ENCODE assay signal across 10 cellular contexts in genomic region chr1:67749263-67749843, GRCh38.
A peak's percentile ranks its signal among the peaks of the same experiment; 100 is the strongest.
DNase-seq lines count a peak whose midpoint lies in the region; ATAC-seq, FAIRE-seq and TF ChIP-seq lines count a peak whose summit lies in the region.
"Had no signal": no experiment of that assay in that cellular context is flagged by ENCODE, and none has a peak within 500 bp of the region (broad histone marks: within the 10 kb centered on the region; RNA-seq: fewer than 3 reads in every experiment).

No MANE protein-coding gene starts in this region.

- H3K18ac ChIP-seq in H9 (ENCODE audit: insufficient read length, low read depth, low read length), result peak overlapping the region; percentile 83

- H3K9ac ChIP-seq in H9 (ENCODE audit: extremely low read depth, insufficient read length, low read length), result peak overlapping the region; percentile 20

- no peaks in the 10 kb centered on the region for H3K36me3 Mint-ChIP-seq in H9 (ENCODE audit: insufficient read depth in 1 of 3, low read depth in 3 of 3)
- no peaks in the 10 kb centered on the region for H3K36me3 Mint-ChIP-seq in activated T-helper 17 cell treated with anti-CD3 and anti-CD28 coated beads, Interleukin-2, amount 50 U/mL, for 72 hours (ENCODE audit: low read depth)
- H3K36me3 Mint-ChIP-seq: stimulated activated naive B cell treated with anti-CD40 and anti-IgM and Interleukin-4, amounts not matched to agents 10 μg/mL and 1 μg/mL and 100 μg/mL, for 72 hours had no signal

- no peaks in the 10 kb centered on the region for H4K20me1 ChIP-seq in H9 (ENCODE audit: control insufficient read depth, insufficient read depth, insufficient read length)

- H3K27ac Mint-ChIP-seq in H9, result peak overlapping the region; percentile 73 to 97 (median 95); a peak in 6 of 7 replicates
- peak overlapping the region; percentile 56 for H3K27ac Mint-ChIP-seq in activated T-helper 17 cell treated with anti-CD3 and anti-CD28 coated beads, Interleukin-2, amount 50 U/mL, for 72 hours
- H3K27ac Mint-ChIP-seq: effector memory CD8-positive, alpha-beta T cell; stimulated activated naive B cell treated with anti-CD40 and anti-IgM and Interleukin-4, amounts not matched to agents 10 μg/mL and 1 μg/mL and 100 μg/mL, for 72 hours had no signal

- H2AFZ ChIP-seq in H9 (ENCODE audit: low read length), result no peak overlapping the region

- DNase-seq in H9 (peak; percentile 81), islet precursor cell (peak; percentile 94), small intestine (no peak), glomerular visceral epithelial cell (ENCODE audit: extremely low spot score) (no peak)
- DNase-seq in activated T-cell treated with anti-CD3 and anti-CD28 coated beads, Interleukin-2, amount 50 U/mL, for 48 hours, result no peak
- DNase-seq: effector memory CD8-positive, alpha-beta T cell; stimulated activated naive B cell treated with anti-CD40 and anti-IgM and Interleukin-4, amounts not matched to agents 10 μg/mL and 1 μg/mL and 100 μg/mL, for 72 hours had no signal

- no peak overlapping the region for H4K91ac ChIP-seq in H9 (ENCODE audit: insufficient read length, low read depth, low read length)

- H3K9me3 ChIP-seq in H9 (ENCODE audit: control insufficient read depth, low read depth, low read length) (no peaks in the 10 kb centered on the region), small intestine (ENCODE audit: control insufficient read depth, low read depth) (no peaks in the 10 kb centered on the region)

- H3K4ac ChIP-seq in H9 (ENCODE audit: low read depth, low read length), result no peak overlapping the region; the same call in 1 of the 2 replicates

- no peak for TF ChIP-seq CTCF in H9 (conservative IDR thresholded peaks at IDR 0.05)

- peak overlapping the region; percentile 18 for H4K5ac ChIP-seq in H9 (ENCODE audit: insufficient read length, low read depth, low read length)

- H3K23ac ChIP-seq in H9 (ENCODE audit: insufficient read length, low read depth, low read length), result no peak overlapping the region

- H3K79me1 ChIP-seq in H9 (ENCODE audit: insufficient read depth, low read depth, low read length, poor library complexity, severe bottlenecking), result no peaks in the 10 kb centered on the region

- H3K4me1 ChIP-seq in H9 (ENCODE audit: insufficient read depth, low read length) (peaks cover 23% of the 10 kb centered on the region), small intestine (ENCODE audit: control insufficient read depth in 2 of 2, insufficient read depth in 1 of 2, low read depth in 1 of 2, low read length in 1 of 2) (peaks cover 21 to 27% of the 10 kb centered on the region in 2 donors)

- H2BK120ac ChIP-seq in H9 (ENCODE audit: low read depth, low read length, poor library complexity, severe bottlenecking), result no peak overlapping the region

- H2BK15ac ChIP-seq in H9 (ENCODE audit: low read depth, low read length), result no peak overlapping the region

- peak overlapping the region; percentile 66 for H3K27ac ChIP-seq in H9 (ENCODE audit: insufficient read length, low read depth, low read length)
- peak overlapping the region; percentile 62 to 87 for H3K27ac ChIP-seq in small intestine (ENCODE audit: low read depth in 1 of 2, low read length in 1 of 2)

- peak overlapping the region; percentile 4 for H4K8ac ChIP-seq in H9 (replicated peaks; ENCODE audit: insufficient read length, low read depth, low read length)

- H3K79me2 ChIP-seq in H9 (ENCODE audit: insufficient read depth, low read length), result no peaks in the 10 kb centered on the region

- no peaks in the 10 kb centered on the region for H3K27me3 Mint-ChIP-seq in H9 (ENCODE audit: low read depth)
- H3K27me3 Mint-ChIP-seq in activated T-helper 17 cell treated with anti-CD3 and anti-CD28 coated beads, Interleukin-2, amount 50 U/mL, for 72 hours, result peaks cover 15% of the 10 kb centered on the region

- H3T11ph ChIP-seq in H9 (ENCODE audit: low read length), result no peak overlapping the region

- no peaks in the 10 kb centered on the region for H3K23me2 ChIP-seq in H9 (ENCODE audit: insufficient read length, low read depth, low read length, poor library complexity, severe bottlenecking)

- H3K56ac ChIP-seq in H9 (ENCODE audit: insufficient read length, low read depth, low read length), result no peak overlapping the region

- H2BK20ac ChIP-seq in H9 (ENCODE audit: low read depth, low read length, poor library complexity, severe bottlenecking), result no peak overlapping the region

- H2AK5ac ChIP-seq in H9 (ENCODE audit: insufficient read length, low read length), result no peak overlapping the region

- no peaks in the 10 kb centered on the region for H3K27me3 ChIP-seq in H9 (ENCODE audit: insufficient read depth, low read length)
- no peaks in the 10 kb centered on the region for H3K27me3 ChIP-seq in small intestine (ENCODE audit: control insufficient read depth in 2 of 2, insufficient read depth in 2 of 2, low read length in 2 of 2)

- ATAC-seq in activated T-helper 17 cell treated with anti-CD3 and anti-CD28 coated beads, Interleukin-2, amount 50 U/mL, for 72 hours (replicated peaks), result no peak
- no peak for ATAC-seq in HG03521 (IDR thresholded peaks at IDR 0.05; ENCODE audit: unreplicated experiment)
- ATAC-seq in HG03108 (IDR thresholded peaks at IDR 0.05; ENCODE audit: unreplicated experiment), result no peak
- ATAC-seq: effector memory CD8-positive, alpha-beta T cell had no signal

- peak overlapping the region; percentile 40 for H3K4me2 ChIP-seq in H9 (ENCODE audit: insufficient read depth, insufficient read length, low read length)

- H3K9me3 Mint-ChIP-seq in H9, result no peaks in the 10 kb centered on the region; a peak in 1 of 5 replicates
- no peaks in the 10 kb centered on the region for H3K9me3 Mint-ChIP-seq in activated T-helper 17 cell treated with anti-CD3 and anti-CD28 coated beads, Interleukin-2, amount 50 U/mL, for 72 hours
- H3K9me3 Mint-ChIP-seq: effector memory CD8-positive, alpha-beta T cell; stimulated activated naive B cell treated with anti-CD40 and anti-IgM and Interleukin-4, amounts not matched to agents 10 μg/mL and 1 μg/mL and 100 μg/mL, for 72 hours had no signal

- H2BK12ac ChIP-seq in H9 (ENCODE audit: insufficient read length, low read depth, low read length), result no peak overlapping the region

- peak overlapping the region; percentile 70; the same call in 1 of the 2 replicates for H3K14ac ChIP-seq in H9 (ENCODE audit: insufficient read depth, low read length)

- H2BK5ac ChIP-seq in H9 (ENCODE audit: insufficient read length, low read length), result no peak overlapping the region

- WGBS in H9 (ENCODE audit: extremely low coverage, insufficient read length, low lambda C conversion rate), result no CpG with 5 or more reads among the region's 5 CpGs
- 21 to 53% (median 35%) methylated on average over 5 of the region's 5 CpGs for WGBS in small intestine, 3 donors

- peak overlapping the region; percentile 0 to 41; a peak in 4 of 5 replicates for H3K4me3 Mint-ChIP-seq in H9
- peak overlapping the region; percentile 14 for H3K4me3 Mint-ChIP-seq in activated T-helper 17 cell treated with anti-CD3 and anti-CD28 coated beads, Interleukin-2, amount 50 U/mL, for 72 hours
- H3K4me3 Mint-ChIP-seq: effector memory CD8-positive, alpha-beta T cell had no signal

- H3K4me1 Mint-ChIP-seq in H9, result peaks cover 65 to 84% of the 10 kb centered on the region in 2 experiments
- H3K4me1 Mint-ChIP-seq in activated T-helper 17 cell treated with anti-CD3 and anti-CD28 coated beads, Interleukin-2, amount 50 U/mL, for 72 hours, result peaks cover 22% of the 10 kb centered on the region

- no peaks in the 10 kb centered on the region for H3K36me3 ChIP-seq in small intestine (ENCODE audit: control insufficient read depth in 2 of 2, insufficient read depth in 2 of 2, low read length in 2 of 2)

- no peak overlapping the region for H3K4me3 ChIP-seq in small intestine (ENCODE audit: low read depth in 1 of 2, low read length in 2 of 2)

- no peak for FAIRE-seq in small intestine (lab: Jason Lieb, UNC)

Comparison
In these comparisons a context has a peak if more than half of its experiments do, and no peak if none do; other contexts are left out.
1. DNase-seq: peak in H9 (single experiment) and islet precursor cell (single experiment); none in small intestine (single experiment), activated T-cell treated with anti-CD3 and anti-CD28 coated beads, Interleukin-2, amount 50 U/mL, for 48 hours (0 of 2) and glomerular visceral epithelial cell (single experiment).